9 cellular contexts compared by ENCODE assay signal in the genomic region with DNA sequence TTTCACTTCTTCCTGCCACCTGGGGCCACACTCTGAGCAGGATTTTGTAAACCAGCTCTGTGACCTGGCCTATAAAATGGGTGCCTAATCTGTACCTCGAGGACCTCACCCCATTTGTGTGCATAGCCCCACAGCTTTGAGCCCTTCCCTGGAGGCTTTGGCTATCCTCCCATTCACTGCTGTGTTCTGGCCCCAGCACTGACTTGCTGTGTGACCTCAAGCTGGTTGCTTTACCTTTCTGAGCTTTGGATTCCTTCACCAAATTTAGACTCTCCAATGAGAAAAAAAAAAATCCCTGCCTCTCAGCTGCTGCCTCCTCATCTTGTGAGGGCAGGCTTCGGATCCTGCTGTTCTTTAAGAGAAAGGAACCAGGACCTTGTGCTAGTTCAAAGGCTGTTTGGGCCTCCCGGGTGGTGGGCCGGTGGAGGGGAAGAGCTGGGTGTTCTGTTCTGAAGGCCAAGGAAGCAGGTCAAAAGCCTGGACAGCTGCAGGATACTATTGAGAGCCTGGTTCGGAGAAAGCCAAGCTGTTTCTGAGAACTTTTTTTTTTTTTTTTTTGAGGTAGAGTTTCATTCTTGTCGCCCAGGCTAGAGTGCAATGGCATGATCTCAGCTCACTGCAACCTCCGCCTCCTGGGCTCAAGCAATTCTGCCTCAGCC. TPM values are rescaled to one million over a fixed set of nuclear protein-coding genes. Genes with fewer than 3 reads are reported as not detected.
A peak's percentile ranks its signal among the peaks of the same experiment; 100 is the strongest.
DNase-seq lines count a peak whose midpoint lies in the region; ATAC-seq, FAIRE-seq and TF ChIP-seq lines count a peak whose summit lies in the region.
"Had no signal": no experiment of that assay in that cellular context is flagged by ENCODE, and none has a peak within 500 bp of the region (broad histone marks: within the 10 kb centered on the region; RNA-seq: fewer than 3 reads in every experiment).

No MANE protein-coding gene starts in this region.

- H3K9me3 Mint-ChIP-seq in CD14-positive monocyte (no peaks in the 10 kb centered on the region), Calu3 (ENCODE audit: low read depth, unreplicated experiment) (no peaks in the 10 kb centered on the region)
- H3K9me3 Mint-ChIP-seq in naive thymus-derived CD8-positive, alpha-beta T cell: no peaks in the 10 kb centered on the region

- no peak for FAIRE-seq in K562 (lab: Jason Lieb, UNC)

- POLR2A ChIA-PET in K562 (lab: Yijun Ruan, JAX): interaction anchor here (0.6 to 7.9 kb wide), 6 partner anchors 9 to 733 kb away, joined by 3 to 168 read pairs (median 4); a partner anchor contains a TSS
- POLR2A ChIA-PET in naive thymus-derived CD8-positive, alpha-beta T cell (lab: Charles Lee): interaction anchor here (0.6 to 45.2 kb wide), 7 partner anchors 10 to 355 kb away, joined by 3 to 2320 read pairs (median 5); a partner anchor contains a TSS

- DNase-seq in CD14-positive monocyte (ENCODE audit: low spot score) (no peak), K562 (ENCODE audit: extremely low read depth in 1 of 4, low spot score in 3 of 4) (peak in 1 of 4 experiments; percentile 30), NCI-H2029 (lab: John Stamatoyannopoulos, UW) (no peak), foreskin keratinocyte (no peak), smooth muscle cell (lab: John Stamatoyannopoulos, UW; ENCODE audit: unreplicated experiment) (no peak), Calu3 (no peak)
- DNase-seq in naive thymus-derived CD8-positive, alpha-beta T cell: no peak

- TF ChIP-seq EP300 in Ishikawa (IDR thresholded peaks at IDR 0.05; ENCODE audit: borderline replicate concordance) (no peak), K562 (IDR thresholded peaks at IDR 0.05; ENCODE audit: low read length) (no peak)

- in situ Hi-C loops in K562 (cut with MboI): no loop called here

- intact Hi-C loops in CD14-positive monocyte (cut with micrococcal nuclease) (no loop called here), K562 (cut with micrococcal nuclease) (no loop called here), Calu3 (cut with micrococcal nuclease; ENCODE audit: unreplicated experiment) (no loop called here)

- H3K36me3 ChIP-seq in K562 (ENCODE audit: control insufficient read depth, insufficient read depth, low read length) (peaks cover 41% of the 10 kb centered on the region; the same call in 2 of the 3 replicates), smooth muscle cell (ENCODE audit: low read depth) (no peaks in the 10 kb centered on the region)

- peak overlapping the region in 4 of 7 donors; percentile 18 to 55 (median 48) for H3K27ac Mint-ChIP-seq in CD14-positive monocyte
- H3K27ac Mint-ChIP-seq in naive thymus-derived CD8-positive, alpha-beta T cell: peak overlapping the region; percentile 87 to 99 (median 93)
- no peak overlapping the region for H3K27ac Mint-ChIP-seq in Calu3 (ENCODE audit: unreplicated experiment)

- ATAC-seq in K562 (no peak), foreskin keratinocyte (no peak)
- ATAC-seq in naive thymus-derived CD8-positive, alpha-beta T cell: no peak

- H3F3A ChIP-seq in smooth muscle cell (ENCODE audit: low read depth): peaks cover 34% of the 10 kb centered on the region

- CTCF ChIA-PET in K562 (lab: Yijun Ruan, JAX; ENCODE audit: low intra/inter-chr PET ratio): no interaction called here
- CTCF ChIA-PET in Calu3 (lab: Charles Lee): no interaction called here

- no peak overlapping the region for H3K27ac ChIP-seq in K562 (ENCODE audit: extremely low read depth, low read depth, low read length)
- H3K27ac ChIP-seq in foreskin keratinocyte: no peak overlapping the region
- no peak overlapping the region for H3K27ac ChIP-seq in smooth muscle cell (ENCODE audit: low read depth)

- no peak overlapping the region for H3K4me3 ChIP-seq in K562
- no peak overlapping the region for H3K4me3 ChIP-seq in smooth muscle cell

- H3K9me1 ChIP-seq in K562 (ENCODE audit: control insufficient read depth, insufficient read depth, low read length): peaks cover 6% of the 10 kb centered on the region

- H4K20me1 ChIP-seq in K562 (replicated peaks; ENCODE audit: control insufficient read depth, insufficient read depth, low read length) (peaks cover 26% of the 10 kb centered on the region), smooth muscle cell (ENCODE audit: low read depth) (peaks cover 52% of the 10 kb centered on the region)

- peaks cover 29% of the 10 kb centered on the region for H3K4me1 Mint-ChIP-seq in CD14-positive monocyte
- peaks cover 45 to 94% (median 83%) of the 10 kb centered on the region in 4 donors for H3K4me1 Mint-ChIP-seq in naive thymus-derived CD8-positive, alpha-beta T cell
- peaks cover 21% of the 10 kb centered on the region for H3K4me1 Mint-ChIP-seq in Calu3 (ENCODE audit: low read depth, unreplicated experiment)

- no peak for TF ChIP-seq POLR2A in K562 (conservative IDR thresholded peaks at IDR 0.05)

- no peaks in the 10 kb centered on the region for H3K79me2 ChIP-seq in K562 (ENCODE audit: control insufficient read depth, insufficient read depth, low read length)
- H3K79me2 ChIP-seq in smooth muscle cell (ENCODE audit: low read depth): peaks cover 6% of the 10 kb centered on the region

- TF ChIP-seq RAD21 in Ishikawa (IDR thresholded peaks at IDR 0.05; ENCODE audit: low read depth) (no peak), K562 (CRISPR knock-in tag; conservative IDR thresholded peaks at IDR 0.05 in 1 of 2, IDR thresholded peaks at IDR 0.05 in 1 of 2) (no peak)

- H3K36me3 Mint-ChIP-seq in CD14-positive monocyte: peaks cover 37 to 44% of the 10 kb centered on the region in 2 donors
- peaks cover 9 to 33% (median 10%) of the 10 kb centered on the region in 3 donors for H3K36me3 Mint-ChIP-seq in naive thymus-derived CD8-positive, alpha-beta T cell
- peaks cover 56% of the 10 kb centered on the region for H3K36me3 Mint-ChIP-seq in Calu3 (ENCODE audit: insufficient read depth, unreplicated experiment)

- H3K27me3 Mint-ChIP-seq in CD14-positive monocyte (ENCODE audit: low read depth in 3 of 3) (peaks cover 0 to 6% (median 2%) of the 10 kb centered on the region in 3 donors), Calu3 (ENCODE audit: unreplicated experiment) (no peaks in the 10 kb centered on the region)
- H3K27me3 Mint-ChIP-seq in naive thymus-derived CD8-positive, alpha-beta T cell: no peaks in the 10 kb centered on the region

- no peaks in the 10 kb centered on the region for H3K9me3 ChIP-seq in K562 (replicated peaks; ENCODE audit: control insufficient read depth, insufficient read depth, low read depth, low read length)
- no peaks in the 10 kb centered on the region for H3K9me3 ChIP-seq in smooth muscle cell (replicated peaks; ENCODE audit: low read depth)

- H3K4me3 Mint-ChIP-seq in CD14-positive monocyte: no peak overlapping the region
- peak overlapping the region; percentile 46 to 93 (median 76) for H3K4me3 Mint-ChIP-seq in naive thymus-derived CD8-positive, alpha-beta T cell
- no peak overlapping the region for H3K4me3 Mint-ChIP-seq in Calu3 (ENCODE audit: low read depth, unreplicated experiment)

- H3K4me1 ChIP-seq in K562 (replicated peaks in 1 of 2; ENCODE audit: control insufficient read depth in 2 of 2, insufficient read depth in 2 of 2, low read length in 2 of 2) (peaks cover 16 to 67% of the 10 kb centered on the region in 2 experiments), foreskin keratinocyte (peaks cover 21% of the 10 kb centered on the region), smooth muscle cell (ENCODE audit: low read depth) (peaks cover 29% of the 10 kb centered on the region)

- no peak overlapping the region for H2AFZ ChIP-seq in K562 (ENCODE audit: low read depth, low read length)
- H2AFZ ChIP-seq in smooth muscle cell (ENCODE audit: low read depth): no peak overlapping the region

- H3K27me3 ChIP-seq in K562 (ENCODE audit: control insufficient read depth in 2 of 2, insufficient read depth in 2 of 2, low read length in 2 of 2) (no peaks in the 10 kb centered on the region), foreskin keratinocyte (no peaks in the 10 kb centered on the region), smooth muscle cell (ENCODE audit: low read depth) (no peaks in the 10 kb centered on the region)

- BruUV-seq in K562 (replicated peaks; lab: Mats Ljungman, UMichigan) (no TSS peak), Calu3 (replicated peaks; lab: Mats Ljungman, UMichigan) (no TSS peak)

- H3K9ac ChIP-seq in K562 (ENCODE audit: insufficient read depth in 1 of 2, low read depth in 2 of 2, low read length in 2 of 2) (no peak overlapping the region), smooth muscle cell (ENCODE audit: low read depth) (no peak overlapping the region)

- 45% methylated on average over 6 of the region's 7 CpGs for WGBS in K562 (ENCODE audit: insufficient coverage, low coverage, missing lambda C conversion rate)
- whole genome bisulfite sequencing in smooth muscle cell (ENCODE audit: low lambda C conversion rate): 82% methylated on average over 7 of the region's 7 CpGs

- TF ChIP-seq CTCF in CD14-positive monocyte (IDR thresholded peaks at IDR 0.05): no peak
- no peak for TF ChIP-seq CTCF in K562 (IDR thresholded peaks at IDR 0.05 in 2 of 3, conservative IDR thresholded peaks at IDR 0.05 in 1 of 3; ENCODE audit: insufficient read depth in 2 of 3, low read depth in 1 of 3, low read length in 3 of 3)
- no peak for TF ChIP-seq CTCF in foreskin keratinocyte (conservative IDR thresholded peaks at IDR 0.05)
- no peak for TF ChIP-seq CTCF in smooth muscle cell (IDR thresholded peaks at IDR 0.05; ENCODE audit: borderline replicate concordance, insufficient read depth, poor library complexity, severe bottlenecking)
- TF ChIP-seq CTCF in Calu3 (IDR thresholded peaks at IDR 0.05; ENCODE audit: unreplicated experiment): no peak

- H3K4me2 ChIP-seq in K562 (ENCODE audit: insufficient read depth, low read length) (no peak overlapping the region), smooth muscle cell (no peak overlapping the region)

RNA-seq across cellular contexts. Expression of a gene that starts 1.1 kb away (rescaled TPM):
- under 1 TPM in 1 of 2 donors, not detected in 1; 0.05 TPM for polyA plus RNA-seq in CD14-positive monocyte
- 3.2 and 8.8 TPM in 2 replicates for total RNA-seq in K562 (2011; cell fraction: chromatin; rRNA removed; ENCODE audit: low replicate concordance)
- total RNA-seq in K562 (2011; cell fraction: nucleolus; rRNA removed): 2.1 and 2.3 TPM in 2 replicates
- 2.2 and 2.8 TPM in 2 replicates for total RNA-seq in K562 (2011; cell fraction: nucleoplasm; rRNA removed)
- 0.65 and 1.5 TPM in 2 replicates for total RNA-seq in K562 (2014; rRNA removed)
- total RNA-seq in K562 (2014; rRNA removed; fragmentation: Illumina TruSeq; extraction: Trizol): 0.29 and 0.32 TPM in 2 replicates
- 0.33 and 0.60 TPM in 2 replicates for total RNA-seq in K562 (2015; rRNA removed; fragmentation: Illumina TruSeq; extraction: Trizol)
- total RNA-seq in K562 (2021): 0.69 and 1.2 TPM in 2 replicates
- polyA plus RNA-seq in K562 (2011; rRNA removed): 0.72 and 1.2 TPM in 2 replicates
- 0.59 and 1.3 TPM in 2 replicates for polyA plus RNA-seq in K562 (2011; cell fraction: cytosol; rRNA removed)
- polyA plus RNA-seq in K562 (2011; cell fraction: nucleus; rRNA removed): 1.7 and 3.2 TPM in 2 replicates
- 0.68 and 0.82 TPM in 2 replicates for polyA plus RNA-seq in K562 (2012)
- 0.76 and 0.87 TPM in 2 replicates for polyA plus RNA-seq in K562 (2014; fragmentation: Illumina TruSeq; extraction: Trizol)
- polyA plus RNA-seq in K562 (2014; fragmentation: Nextera tagmentation; extraction: Ambion mirVana): under 1 TPM; 0.07 to 0.11 TPM
- 0.55 and 0.68 TPM in 2 replicates for polyA plus RNA-seq in K562 (2014; rRNA removed)
- 0.42 and 0.53 TPM in 2 replicates for polyA minus RNA-seq in K562 (2011; rRNA and poly(A)+ RNA removed)
- polyA minus RNA-seq in K562 (2011; cell fraction: cytosol; rRNA and poly(A)+ RNA removed): 2.1 and 3.9 TPM in 2 replicates
- polyA minus RNA-seq in K562 (2011; cell fraction: nucleus; rRNA and poly(A)+ RNA removed): 0.78 and 2.2 TPM in 2 replicates
- 10 to 100 TPM; 13.0 to 18.4 TPM for total RNA-seq in naive thymus-derived CD8-positive, alpha-beta T cell
- polyA plus RNA-seq in naive thymus-derived CD8-positive, alpha-beta T cell: under 1 TPM; 0.09 to 0.50 (median 0.49) TPM
- total RNA-seq in foreskin keratinocyte: 0.07 TPM in 2 replicates
- 0.07 and 0.19 TPM in 2 replicates for polyA plus RNA-seq in foreskin keratinocyte
- total RNA-seq in smooth muscle cell: 0.58 and 2.2 TPM in 2 replicates
- 1.1 and 2.0 TPM in 2 replicates for polyA plus RNA-seq in smooth muscle cell
- total RNA-seq in Calu3 (2022): 1.4 and 1.8 TPM in 2 replicates

RNA-seq across cellular contexts. Expression of a gene that starts 16.9 kb away (rescaled TPM):
- polyA plus RNA-seq in CD14-positive monocyte: 10 to 100 TPM; 67.6 to 68.8 TPM
- 26.8 and 84.8 TPM in 2 replicates for total RNA-seq in K562 (2011; cell fraction: chromatin; rRNA removed; ENCODE audit: low replicate concordance)
- total RNA-seq in K562 (2011; cell fraction: nucleolus; rRNA removed): 33.2 and 45.9 TPM in 2 replicates
- total RNA-seq in K562 (2011; cell fraction: nucleoplasm; rRNA removed): 30.1 and 31.5 TPM in 2 replicates
- total RNA-seq in K562 (2014; rRNA removed): 10.8 and 12.3 TPM in 2 replicates
- total RNA-seq in K562 (2014; rRNA removed; fragmentation: Illumina TruSeq; extraction: Trizol): 4.2 and 5.3 TPM in 2 replicates
- total RNA-seq in K562 (2015; rRNA removed; fragmentation: Illumina TruSeq; extraction: Trizol): 4.1 and 5.0 TPM in 2 replicates
- 14.6 and 15.8 TPM in 2 replicates for total RNA-seq in K562 (2021)
- 15.7 and 16.6 TPM in 2 replicates for polyA plus RNA-seq in K562 (2011; rRNA removed)
- polyA plus RNA-seq in K562 (2011; cell fraction: cytosol; rRNA removed): 13.8 and 38.4 TPM in 2 replicates
- polyA plus RNA-seq in K562 (2011; cell fraction: nucleus; rRNA removed): 53.6 and 109 TPM in 2 replicates
- polyA plus RNA-seq in K562 (2012): 19.5 and 23.1 TPM in 2 replicates
- 5.5 and 6.3 TPM in 2 replicates for polyA plus RNA-seq in K562 (2014; fragmentation: Illumina TruSeq; extraction: Trizol)
- polyA plus RNA-seq in K562 (2014; fragmentation: Nextera tagmentation; extraction: Ambion mirVana): 1 to 10 TPM in 1 of 2 experiments, under 1 TPM in 1; 0.87 to 1.1 TPM
- 15.8 and 22.7 TPM in 2 replicates for polyA plus RNA-seq in K562 (2014; rRNA removed)
- 3.7 and 10.1 TPM in 2 replicates for polyA minus RNA-seq in K562 (2011; rRNA and poly(A)+ RNA removed)
- polyA minus RNA-seq in K562 (2011; cell fraction: cytosol; rRNA and poly(A)+ RNA removed): 12.1 and 13.2 TPM in 2 replicates
- polyA minus RNA-seq in K562 (2011; cell fraction: nucleus; rRNA and poly(A)+ RNA removed): 16.0 and 20.5 TPM in 2 replicates
- total RNA-seq in naive thymus-derived CD8-positive, alpha-beta T cell: 100 to 1,000 TPM; 679 to 682 TPM
- polyA plus RNA-seq in naive thymus-derived CD8-positive, alpha-beta T cell: 100 to 1,000 TPM; 168 to 253 (median 185) TPM
- total RNA-seq in foreskin keratinocyte: 0.14 and 0.31 TPM in 2 replicates
- 0.25 and 0.39 TPM in 2 replicates for polyA plus RNA-seq in foreskin keratinocyte
- total RNA-seq in smooth muscle cell: 0.40 and 2.9 TPM in 2 replicates
- 0.78 and 3.6 TPM in 2 replicates for polyA plus RNA-seq in smooth muscle cell
- total RNA-seq in Calu3 (2022): not detected in 2 replicates
- total RNA-seq: SK-MEL-5 had no signal

RNA-seq across cellular contexts. Expression of a gene that starts 17.5 kb away (rescaled TPM):
- 10 to 100 TPM; 31.6 to 47.7 TPM for polyA plus RNA-seq in CD14-positive monocyte
- total RNA-seq in K562 (2011; cell fraction: chromatin; rRNA removed; ENCODE audit: low replicate concordance): 535 and 698 TPM in 2 replicates
- total RNA-seq in K562 (2011; cell fraction: nucleolus; rRNA removed): 252 and 253 TPM in 2 replicates
- total RNA-seq in K562 (2011; cell fraction: nucleoplasm; rRNA removed): 451 and 617 TPM in 2 replicates
- 141 and 158 TPM in 2 replicates for total RNA-seq in K562 (2014; rRNA removed)
- total RNA-seq in K562 (2014; rRNA removed; fragmentation: Illumina TruSeq; extraction: Trizol): 111 and 122 TPM in 2 replicates
- 78.3 and 84.0 TPM in 2 replicates for total RNA-seq in K562 (2015; rRNA removed; fragmentation: Illumina TruSeq; extraction: Trizol)
- total RNA-seq in K562 (2021): 295 and 334 TPM in 2 replicates
- polyA plus RNA-seq in K562 (2011; rRNA removed): 64.3 and 88.2 TPM in 2 replicates
- 38.0 and 43.0 TPM in 2 replicates for polyA plus RNA-seq in K562 (2011; cell fraction: cytosol; rRNA removed)
- polyA plus RNA-seq in K562 (2011; cell fraction: nucleus; rRNA removed): 224 and 275 TPM in 2 replicates
- polyA plus RNA-seq in K562 (2012): 197 and 225 TPM in 2 replicates
- 207 and 244 TPM in 2 replicates for polyA plus RNA-seq in K562 (2014; fragmentation: Illumina TruSeq; extraction: Trizol)
- polyA plus RNA-seq in K562 (2014; fragmentation: Nextera tagmentation; extraction: Ambion mirVana): 10 to 100 TPM; 13.1 to 14.0 TPM
- polyA plus RNA-seq in K562 (2014; rRNA removed): 123 and 131 TPM in 2 replicates
- 94.0 and 130 TPM in 2 replicates for polyA minus RNA-seq in K562 (2011; rRNA and poly(A)+ RNA removed)
- polyA minus RNA-seq in K562 (2011; cell fraction: cytosol; rRNA and poly(A)+ RNA removed): 61.7 and 83.6 TPM in 2 replicates
- polyA minus RNA-seq in K562 (2011; cell fraction: nucleus; rRNA and poly(A)+ RNA removed): 141 and 236 TPM in 2 replicates
- total RNA-seq in naive thymus-derived CD8-positive, alpha-beta T cell: 1,000 to 10,000 TPM; 1,030 to 1,057 TPM
- polyA plus RNA-seq in naive thymus-derived CD8-positive, alpha-beta T cell: 100 to 1,000 TPM in 1 of 3 donors, 10 to 100 TPM in 2; 87.0 to 138 (median 96.6) TPM
- total RNA-seq in foreskin keratinocyte: 114 and 115 TPM in 2 replicates
- 105 and 113 TPM in 2 replicates for polyA plus RNA-seq in foreskin keratinocyte
- total RNA-seq in smooth muscle cell: 78.8 and 115 TPM in 2 replicates
- polyA plus RNA-seq in smooth muscle cell: 84.2 and 101 TPM in 2 replicates
- 312 and 319 TPM in 2 replicates for total RNA-seq in Calu3 (2022)

RNA-seq across cellular contexts. Expression of a gene that starts 37.9 kb away (rescaled TPM):
- polyA plus RNA-seq in CD14-positive monocyte (not detected), K562 (2011; rRNA removed) (0.15 and 0.18 TPM in 2 replicates), K562 (2014; fragmentation: Illumina TruSeq; extraction: Trizol) (0.07 and 0.08 TPM in 2 replicates), K562 (2014; fragmentation: Nextera tagmentation; extraction: Ambion mirVana) (not detected), K562 (2014; rRNA removed) (0.12 TPM in 1 of 2 replicates, not detected in the other), foreskin keratinocyte (not detected in 2 replicates), smooth muscle cell (1.7 and 2.6 TPM in 2 replicates)
- total RNA-seq in K562 (2011; cell fraction: chromatin; rRNA removed; ENCODE audit: low replicate concordance): 0.81 and 1.7 TPM in 2 replicates
- total RNA-seq in K562 (2011; cell fraction: nucleolus; rRNA removed): 2.2 and 2.4 TPM in 2 replicates
- 1.5 and 2.8 TPM in 2 replicates for total RNA-seq in K562 (2011; cell fraction: nucleoplasm; rRNA removed)
- total RNA-seq in K562 (2014; rRNA removed) (0.45 and 0.53 TPM in 2 replicates), K562 (2014; rRNA removed; fragmentation: Illumina TruSeq; extraction: Trizol) (not detected in 2 replicates), K562 (2015; rRNA removed; fragmentation: Illumina TruSeq; extraction: Trizol) (0.11 TPM in 1 of 2 replicates, not detected in the other), K562 (2021) (0.47 and 0.69 TPM in 2 replicates), foreskin keratinocyte (not detected in 2 replicates), smooth muscle cell (0.13 and 1.4 TPM in 2 replicates), Calu3 (2022) (not detected in 2 replicates)
- 0.09 and 1.3 TPM in 2 replicates for polyA plus RNA-seq in K562 (2011; cell fraction: cytosol; rRNA removed)
- polyA plus RNA-seq in K562 (2011; cell fraction: nucleus; rRNA removed): 0.70 and 0.88 TPM in 2 replicates
- polyA plus RNA-seq in K562 (2012): 0.33 and 0.36 TPM in 2 replicates
- 0.09 and 0.53 TPM in 2 replicates for polyA minus RNA-seq in K562 (2011; rRNA and poly(A)+ RNA removed)
- 3.1 TPM in 1 of 2 replicates, not detected in the other for polyA minus RNA-seq in K562 (2011; cell fraction: cytosol; rRNA and poly(A)+ RNA removed)
- 1.3 and 1.7 TPM in 2 replicates for polyA minus RNA-seq in K562 (2011; cell fraction: nucleus; rRNA and poly(A)+ RNA removed)
- under 1 TPM in 1 of 2 experiments, not detected in 1; 0.21 TPM for total RNA-seq in naive thymus-derived CD8-positive, alpha-beta T cell
- not detected for polyA plus RNA-seq in naive thymus-derived CD8-positive, alpha-beta T cell

RNA-seq across cellular contexts. Expression of a gene that starts 42.1 kb away (rescaled TPM):
- 10 to 100 TPM in 1 of 2 donors, 1 to 10 TPM in 1; 9.9 to 12.6 TPM for polyA plus RNA-seq in CD14-positive monocyte
- 11.3 and 40.1 TPM in 2 replicates for total RNA-seq in K562 (2011; cell fraction: chromatin; rRNA removed; ENCODE audit: low replicate concordance)
- 20.5 and 22.5 TPM in 2 replicates for total RNA-seq in K562 (2011; cell fraction: nucleolus; rRNA removed)
- 7.3 and 11.7 TPM in 2 replicates for total RNA-seq in K562 (2011; cell fraction: nucleoplasm; rRNA removed)
- total RNA-seq in K562 (2014; rRNA removed): 9.6 and 13.7 TPM in 2 replicates
- 3.4 and 4.9 TPM in 2 replicates for total RNA-seq in K562 (2014; rRNA removed; fragmentation: Illumina TruSeq; extraction: Trizol)
- total RNA-seq in K562 (2015; rRNA removed; fragmentation: Illumina TruSeq; extraction: Trizol): 7.0 and 8.5 TPM in 2 replicates
- 13.9 and 14.5 TPM in 2 replicates for total RNA-seq in K562 (2021)
- polyA plus RNA-seq in K562 (2011; rRNA removed): 7.3 and 11.2 TPM in 2 replicates
- 11.2 and 14.4 TPM in 2 replicates for polyA plus RNA-seq in K562 (2011; cell fraction: cytosol; rRNA removed)
- polyA plus RNA-seq in K562 (2011; cell fraction: nucleus; rRNA removed): 40.2 and 43.0 TPM in 2 replicates
- 9.6 and 14.0 TPM in 2 replicates for polyA plus RNA-seq in K562 (2012)
- 8.5 and 12.2 TPM in 2 replicates for polyA plus RNA-seq in K562 (2014; fragmentation: Illumina TruSeq; extraction: Trizol)
- under 1 TPM; 0.13 to 0.39 TPM for polyA plus RNA-seq in K562 (2014; fragmentation: Nextera tagmentation; extraction: Ambion mirVana)
- 10.5 and 11.6 TPM in 2 replicates for polyA plus RNA-seq in K562 (2014; rRNA removed)
- 5.1 and 6.7 TPM in 2 replicates for polyA minus RNA-seq in K562 (2011; rRNA and poly(A)+ RNA removed)
- 8.8 and 11.1 TPM in 2 replicates for polyA minus RNA-seq in K562 (2011; cell fraction: cytosol; rRNA and poly(A)+ RNA removed)
- 5.8 and 12.4 TPM in 2 replicates for polyA minus RNA-seq in K562 (2011; cell fraction: nucleus; rRNA and poly(A)+ RNA removed)
- total RNA-seq in naive thymus-derived CD8-positive, alpha-beta T cell: 100 to 1,000 TPM; 128 to 135 TPM
- 10 to 100 TPM; 26.6 to 55.5 (median 30.3) TPM for polyA plus RNA-seq in naive thymus-derived CD8-positive, alpha-beta T cell
- total RNA-seq in foreskin keratinocyte: 26.3 and 27.8 TPM in 2 replicates
- polyA plus RNA-seq in foreskin keratinocyte: 25.7 and 26.9 TPM in 2 replicates
- total RNA-seq in smooth muscle cell: 25.9 and 28.9 TPM in 2 replicates
- polyA plus RNA-seq in smooth muscle cell: 20.0 and 23.6 TPM in 2 replicates
- total RNA-seq in Calu3 (2022): 17.0 and 17.4 TPM in 2 replicates

Comparison
In these comparisons a context has a peak if more than half of its experiments do, and no peak if none do; other contexts are left out.
1. H3K4me3 Mint-ChIP-seq: peak in naive thymus-derived CD8-positive, alpha-beta T cell (10 of 10); none in CD14-positive monocyte (0 of 2) and Calu3 (single experiment).
2. RNA of a gene that starts 16.9 kb away (total RNA-seq): 679 to 682 TPM in naive thymus-derived CD8-positive, alpha-beta T cell; 4.1 to 84.8 TPM in K562, 0.40 to 2.9 TPM in smooth muscle cell, not detected in Calu3 and 0.14 to 0.31 TPM in foreskin keratinocyte; every median in the first group is over 4 times any median in the second.